In the genomic region with DNA sequence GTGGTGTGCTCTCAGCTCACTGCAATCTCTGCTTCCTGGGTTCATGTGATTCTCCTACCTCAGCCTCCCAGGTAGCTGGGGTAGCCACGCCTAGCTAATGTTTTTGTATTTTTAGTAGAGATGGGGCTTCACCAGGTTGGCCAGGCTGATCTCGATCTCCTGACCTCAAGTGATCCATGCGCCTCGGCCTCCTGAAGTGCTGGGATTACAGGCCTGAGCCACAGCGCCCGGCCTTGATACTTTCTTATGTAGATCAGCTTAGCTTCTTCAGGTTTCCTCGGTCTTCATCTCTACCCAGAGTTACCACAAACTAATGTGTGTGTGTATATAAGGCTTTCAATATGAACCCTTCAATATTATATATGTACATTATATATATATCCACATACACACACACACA, we compare ENCODE assay signal across 32 cellular contexts. TPM values are rescaled to one million over a fixed set of nuclear protein-coding genes. Genes with fewer than 3 reads are reported as not detected.
"Had no signal": no experiment of that assay in that cellular context is flagged by ENCODE, and none has a peak within 500 bp of the region (broad histone marks: within the 10 kb centered on the region; RNA-seq: fewer than 3 reads in every experiment).

No MANE protein-coding gene starts in this region.

- H3K9me3 ChIP-seq: stomach, suprapubic skin, testis, thoracic aorta, thyroid gland, tibial artery, tibial nerve, transverse colon, upper lobe of left lung, upper lobe of right lung, uterus, vagina had no signal

- ATAC-seq: stimulated activated effector memory CD8-positive, alpha-beta T cell treated with anti-CD3 and anti-CD28 coated beads, Interleukin-12 subunit alpha, Interleukin-12 subunit beta, amount 100 ng/mL, for 72 hours; stimulated activated memory B cell treated with anti-CD40 and anti-IgM and Interleukin-4, amounts not matched to agents 10 μg/mL and 1 μg/mL and 100 μg/mL, for 72 hours; stimulated activated naive B cell treated with anti-CD40 and anti-IgM and Interleukin-4, amounts not matched to agents 10 μg/mL and 1 μg/mL and 100 μg/mL, for 72 hours; stimulated activated naive CD8-positive, alpha-beta T cell treated with anti-CD3 and anti-CD28 coated beads, Interleukin-15, amount 100 ng/mL, for 72 hours; stimulated activated naive CD8-positive, alpha-beta T cell treated with anti-CD3 and anti-CD28 coated beads, Interleukin-15, Interleukin-2, amounts not matched to agents 100 U/mL and 50 U/mL, for 24 hours; upper lobe of right lung had no signal

- H3K27ac ChIP-seq: stomach, suprapubic skin, testis, thoracic aorta, thyroid gland, tibial artery, tibial nerve, transverse colon, upper lobe of left lung, upper lobe of right lung, uterus, vagina had no signal

- H3K9me3 Mint-ChIP-seq: stimulated activated effector memory CD8-positive, alpha-beta T cell treated with anti-CD3 and anti-CD28 coated beads, Interleukin-12 subunit alpha, Interleukin-12 subunit beta, amount 100 ng/mL, for 72 hours; stimulated activated naive CD8-positive, alpha-beta T cell treated with anti-CD3 and anti-CD28 coated beads, Interleukin-15, amount 100 ng/mL, for 72 hours; type B pancreatic cell had no signal

- H3K4me1 Mint-ChIP-seq: stimulated activated effector memory CD8-positive, alpha-beta T cell treated with anti-CD3 and anti-CD28 coated beads, Interleukin-12 subunit alpha, Interleukin-12 subunit beta, amount 100 ng/mL, for 72 hours; stimulated activated memory B cell treated with anti-CD40 and anti-IgM and Interleukin-4, amounts not matched to agents 10 μg/mL and 1 μg/mL and 100 μg/mL, for 72 hours; stimulated activated naive B cell treated with anti-CD40 and anti-IgM and Interleukin-4, amounts not matched to agents 10 μg/mL and 1 μg/mL and 100 μg/mL, for 72 hours had no signal

- H3K36me3 ChIP-seq: stomach, suprapubic skin, thoracic aorta, thyroid gland, tibial artery, tibial nerve, transverse colon, upper lobe of left lung, upper lobe of right lung, uterus, vagina had no signal

- H3K27me3 ChIP-seq: testis, thyroid gland, upper lobe of left lung, upper lobe of right lung, uterus, vagina had no signal

- H3K4me3 ChIP-seq: stomach, suprapubic skin, testis, thoracic aorta, thyroid gland, tibial artery, tibial nerve, transverse colon, upper lobe of left lung, upper lobe of right lung, uterus, vagina had no signal

- H3K4me3 Mint-ChIP-seq: stimulated activated effector memory CD8-positive, alpha-beta T cell treated with anti-CD3 and anti-CD28 coated beads, Interleukin-12 subunit alpha, Interleukin-12 subunit beta, amount 100 ng/mL, for 72 hours; stimulated activated memory B cell treated with anti-CD40 and anti-IgM and Interleukin-4, amounts not matched to agents 10 μg/mL and 1 μg/mL and 100 μg/mL, for 72 hours; stimulated activated naive B cell treated with anti-CD40 and anti-IgM and Interleukin-4, amounts not matched to agents 10 μg/mL and 1 μg/mL and 100 μg/mL, for 72 hours; stimulated activated naive CD8-positive, alpha-beta T cell treated with anti-CD3 and anti-CD28 coated beads, Interleukin-15, amount 100 ng/mL, for 72 hours; stimulated activated naive CD8-positive, alpha-beta T cell treated with anti-CD3 and anti-CD28 coated beads, Interleukin-15, Interleukin-2, amounts not matched to agents 100 ng/mL and 50 ng/mL, for 24 hours; type B pancreatic cell had no signal

- DNase-seq: stimulated activated CD4-positive, alpha-beta T cell treated with anti-CD3 and anti-CD28 coated beads, Interleukin-2, amount 100 ng/mL, for 48 hours; stimulated activated CD4-positive, alpha-beta T cell treated with anti-CD3 and anti-CD28 coated beads, Interleukin-4, amount 100 ng/mL, for 1 hour; stimulated activated CD4-positive, alpha-beta T cell treated with anti-CD3 and anti-CD28 coated beads, Interleukin-4, amount 100 ng/mL, for 24 hours; stimulated activated CD4-positive, alpha-beta T cell treated with anti-CD3 and anti-CD28 coated beads, Interleukin-4, amount 100 ng/mL, for 4 hours; stimulated activated CD8-positive, alpha-beta memory T cell treated with anti-CD3 and anti-CD28 coated beads, Interleukin-4, amount 100 ng/mL, for 48 hours; stimulated activated naive B cell treated with anti-CD40 and anti-IgM and Interleukin-4, amounts not matched to agents 10 μg/mL and 1 μg/mL and 100 μg/mL, for 72 hours; stimulated activated naive CD4-positive, alpha-beta T cell; stimulated activated naive CD4-positive, alpha-beta T cell treated with Interleukin-2 at 50 U/mL for 16 hours; stimulated activated naive CD8-positive, alpha-beta T cell treated with anti-CD3 and anti-CD28 coated beads, Interleukin-15, amount 100 ng/mL, for 72 hours; stimulated activated naive CD8-positive, alpha-beta T cell treated with anti-CD3 and anti-CD28 coated beads, Interleukin-15, Interleukin-2, amounts not matched to agents 100 U/mL and 50 U/mL, for 24 hours; stomach; substantia nigra; testis; thyroid gland; tibial artery; transverse colon; trophoblast cell; upper lobe of left lung; upper lobe of right lung; uterus had no signal

- H3K4me1 ChIP-seq: stomach, suprapubic skin, testis, thyroid gland, tibial artery, tibial nerve, transverse colon, upper lobe of left lung, upper lobe of right lung, uterus, vagina had no signal

- H3K27ac Mint-ChIP-seq: stimulated activated effector memory CD8-positive, alpha-beta T cell treated with anti-CD3 and anti-CD28 coated beads, Interleukin-12 subunit alpha, Interleukin-12 subunit beta, amount 100 ng/mL, for 72 hours; stimulated activated memory B cell treated with anti-CD40 and anti-IgM and Interleukin-4, amounts not matched to agents 10 μg/mL and 1 μg/mL and 100 μg/mL, for 72 hours; stimulated activated naive B cell treated with anti-CD40 and anti-IgM and Interleukin-4, amounts not matched to agents 10 μg/mL and 1 μg/mL and 100 μg/mL, for 72 hours; stimulated activated naive CD8-positive, alpha-beta T cell treated with anti-CD3 and anti-CD28 coated beads, Interleukin-15, amount 100 ng/mL, for 72 hours; stimulated activated naive CD8-positive, alpha-beta T cell treated with anti-CD3 and anti-CD28 coated beads, Interleukin-15, Interleukin-2, amounts not matched to agents 100 ng/mL and 50 ng/mL, for 24 hours; type B pancreatic cell had no signal

- H3K36me3 Mint-ChIP-seq: stimulated activated effector memory CD8-positive, alpha-beta T cell treated with anti-CD3 and anti-CD28 coated beads, Interleukin-12 subunit alpha, Interleukin-12 subunit beta, amount 100 ng/mL, for 72 hours; stimulated activated memory B cell treated with anti-CD40 and anti-IgM and Interleukin-4, amounts not matched to agents 10 μg/mL and 1 μg/mL and 100 μg/mL, for 72 hours; stimulated activated naive B cell treated with anti-CD40 and anti-IgM and Interleukin-4, amounts not matched to agents 10 μg/mL and 1 μg/mL and 100 μg/mL, for 72 hours; type B pancreatic cell had no signal

RNA-seq across cellular contexts. Expression of a gene that starts 37.5 kb away (rescaled TPM):
- total RNA-seq: stomach, subcutaneous adipose tissue, suprapubic skin, temporal lobe, testis, thoracic aorta, tibial nerve, transverse colon, ureter, urinary bladder, uterus, vagina had no signal

RNA-seq across cellular contexts. Expression of a gene that starts 55.5 kb away (rescaled TPM):
- total RNA-seq: stomach, subcutaneous adipose tissue, thoracic aorta, thyroid gland, transverse colon, upper lobe of left lung, upper lobe of right lung, ureter, uterus, vagina had no signal
- polyA plus RNA-seq: urinary bladder had no signal
